8 cellular contexts compared by ENCODE assay signal in the genomic region with DNA sequence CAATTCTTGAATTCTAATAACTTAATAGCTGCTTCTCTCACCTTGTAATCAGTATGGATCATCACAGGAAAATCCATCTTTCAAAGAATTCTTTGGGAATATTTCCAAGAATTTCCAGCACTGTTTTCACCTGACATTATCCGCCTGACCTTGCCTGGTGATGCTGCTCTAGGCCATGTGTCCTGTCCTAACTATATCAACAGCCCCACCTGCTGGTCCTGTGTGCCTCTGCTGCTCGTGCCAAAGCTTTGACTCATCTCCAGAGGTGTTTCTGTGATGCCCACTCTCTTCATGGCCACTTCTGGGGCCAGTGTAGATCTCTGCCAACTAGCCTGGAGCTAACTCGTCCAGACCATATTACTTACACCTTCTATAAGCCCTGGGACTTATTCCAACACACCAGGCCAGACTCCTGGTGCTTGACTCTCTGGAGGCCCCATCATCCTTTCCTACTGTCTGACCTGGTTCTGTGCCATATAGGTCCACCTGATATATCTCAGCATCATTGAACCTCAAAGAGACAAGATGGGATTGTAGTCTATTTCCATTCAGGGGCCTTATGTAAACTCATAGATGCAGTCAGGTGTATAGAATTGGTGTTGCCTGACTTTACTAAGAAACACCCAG.
DNase-seq lines count a peak whose midpoint lies in the region; ATAC-seq and TF ChIP-seq lines count a peak whose summit lies in the region.

No MANE protein-coding gene starts in this region.

- TF ChIP-seq POLR2A in upper lobe of left lung (IDR thresholded peaks at IDR 0.05): no peak

- no peaks in the 10 kb centered on the region for H3K9me2 ChIP-seq in PC-3 (replicated peaks; ENCODE audit: low read length)

- no peak overlapping the region for H3K4me2 ChIP-seq in PC-3 (ENCODE audit: low read length)

- H3K9me3 Mint-ChIP-seq in activated T-cell treated with anti-CD3 and anti-CD28 coated beads, Interleukin-2, amount 50 U/mL, for 4 hours: no peaks in the 10 kb centered on the region

- intact Hi-C loops in PC-3 (cut with micrococcal nuclease): loop anchor here (2.0 to 10.0 kb wide), 2 partner anchors 451 to 479 kb away; no protein-coding TSS in a partner anchor

- no peak overlapping the region for H3K9ac ChIP-seq in PC-3 (ENCODE audit: low read length)

- H3K27me3 Mint-ChIP-seq in activated T-cell treated with anti-CD3 and anti-CD28 coated beads, Interleukin-2, amount 50 U/mL, for 4 hours (ENCODE audit: low read depth): no peaks in the 10 kb centered on the region

- ATAC-seq in GM19025 (IDR thresholded peaks at IDR 0.05; ENCODE audit: low read depth, unreplicated experiment) (peak; percentile 69), HG03575 (IDR thresholded peaks at IDR 0.05; ENCODE audit: extremely low read depth, insufficient number of reproducible peaks, low FRiP score, unreplicated experiment) (peak; percentile 79), PC-3 (peak; percentile 98), upper lobe of left lung (ENCODE audit: low FRiP score in 2 of 2) (peak; percentile 70 to 71)
- peak; percentile 78 to 83 for ATAC-seq in activated T-cell treated with anti-CD3 and anti-CD28 coated beads, Interleukin-2, amount 50 U/mL, for 4 hours

- TF ChIP-seq CTCF in PC-3 (conservative IDR thresholded peaks at IDR 0.05; ENCODE audit: low read depth, low read length): peak; percentile 81
- peak in 5 of 6 experiments; percentile 25 to 59 (median 52) for TF ChIP-seq CTCF in upper lobe of left lung (IDR thresholded peaks at IDR 0.05)

- WGBS in upper lobe of left lung, 2 donors: 41% methylated on average over 3 of the region's 3 CpGs

- no peak overlapping the region for H2AFZ ChIP-seq in PC-3 (ENCODE audit: low read length)

- H3K4me1 ChIP-seq in PC-3 (ENCODE audit: insufficient read depth, low read length) (no peaks in the 10 kb centered on the region), upper lobe of left lung (peaks cover 0 to 4% (median 0%) of the 10 kb centered on the region in 4 donors)

- POLR2A ChIA-PET in PC-3 (lab: Charles Lee; ENCODE audit: unreplicated experiment): no interaction called here

- BruUV-seq in PC-3 (replicated peaks; lab: Mats Ljungman, UMichigan): no TSS peak

- H3K79me2 ChIP-seq in PC-3 (ENCODE audit: low read length): no peaks in the 10 kb centered on the region

- H3K9me3 ChIP-seq in PC-3 (ENCODE audit: low read length) (no peaks in the 10 kb centered on the region), upper lobe of left lung (no peaks in the 10 kb centered on the region)

- H3K36me3 ChIP-seq in PC-3 (ENCODE audit: low read depth, low read length): no peaks in the 10 kb centered on the region
- no peaks in the 10 kb centered on the region for H3K36me3 ChIP-seq in upper lobe of left lung

- H3K4me3 Mint-ChIP-seq in activated T-cell treated with anti-CD3 and anti-CD28 coated beads, Interleukin-2, amount 50 U/mL, for 4 hours: no peak overlapping the region

- CTCF ChIA-PET in PC-3 (lab: Charles Lee): no interaction called here

- no peaks in the 10 kb centered on the region for H4K20me1 ChIP-seq in PC-3 (ENCODE audit: low read length)

- H3K27ac ChIP-seq in PC-3 (ENCODE audit: low read length): no peak overlapping the region
- H3K27ac ChIP-seq in upper lobe of left lung: no peak overlapping the region

- H3F3A ChIP-seq in PC-3 (ENCODE audit: low read length, unreplicated experiment): no peaks in the 10 kb centered on the region

- DNase-seq in AML-193 (lab: John Stamatoyannopoulos, UW) (peak; percentile 31 to 43), PC-3 (peak; percentile 75), fibroblast of peridontal ligament (ENCODE audit: extremely low read depth) (peak; percentile 70), occipital lobe (lab: John Stamatoyannopoulos, UW) (peak; percentile 17), upper lobe of left lung (peak in 1 of 2 donors; percentile 65)
- DNase-seq in activated T-cell treated with anti-CD3 and anti-CD28 coated beads, Interleukin-2, amount 50 U/mL, for 4 hours: peak; percentile 43

- H3K4me3 ChIP-seq in PC-3 (ENCODE audit: low read length) (no peak overlapping the region), upper lobe of left lung (no peak overlapping the region)

- H3K4me1 Mint-ChIP-seq in activated T-cell treated with anti-CD3 and anti-CD28 coated beads, Interleukin-2, amount 50 U/mL, for 4 hours (ENCODE audit: low read depth): no peaks in the 10 kb centered on the region

- no peak for TF ChIP-seq EP300 in upper lobe of left lung (IDR thresholded peaks at IDR 0.05)

- H3K36me3 Mint-ChIP-seq in activated T-cell treated with anti-CD3 and anti-CD28 coated beads, Interleukin-2, amount 50 U/mL, for 4 hours (ENCODE audit: insufficient read depth): peaks cover 8% of the 10 kb centered on the region

- no peaks in the 10 kb centered on the region for H3K27me3 ChIP-seq in PC-3 (ENCODE audit: low read length)
- H3K27me3 ChIP-seq in upper lobe of left lung: no peaks in the 10 kb centered on the region
